8 cellular contexts compared by ENCODE assay signal in the genomic region with DNA sequence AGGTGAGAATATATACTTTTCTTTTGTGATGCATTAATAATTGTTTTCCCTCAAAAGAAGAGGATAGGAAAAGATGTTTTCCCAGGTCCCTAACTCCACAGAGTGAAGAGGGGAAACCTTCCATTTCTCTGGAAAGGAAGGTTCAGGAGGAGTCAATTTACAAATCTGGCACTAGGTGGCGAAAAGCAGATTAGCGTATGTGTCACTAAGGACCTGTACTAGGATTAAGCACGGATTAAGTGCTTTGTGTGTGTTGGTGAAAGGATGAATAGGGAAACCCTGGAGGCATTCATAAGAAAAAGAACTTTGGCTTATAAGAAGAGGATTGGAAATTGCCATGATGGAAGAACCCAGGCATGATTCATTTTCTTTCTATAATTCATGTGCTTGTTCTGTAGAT.
DNase-seq lines count a peak whose midpoint lies in the region; ATAC-seq, FAIRE-seq and TF ChIP-seq lines count a peak whose summit lies in the region.
"Had no signal": no experiment of that assay in that cellular context is flagged by ENCODE, and none has a peak within 500 bp of the region (broad histone marks: within the 10 kb centered on the region; RNA-seq: fewer than 3 reads in every experiment).

No MANE protein-coding gene starts in this region.

- no peaks in the 10 kb centered on the region for H3K36me3 ChIP-seq in brain microvascular endothelial cell (replicated peaks)

- no peaks in the 10 kb centered on the region for H3K9me3 Mint-ChIP-seq in natural killer cell

- no peak overlapping the region for H3K27ac ChIP-seq in brain microvascular endothelial cell

- TF ChIP-seq POLR2A in GM12891 (IDR thresholded peaks at IDR 0.05; ENCODE audit: low read depth, low read length), result no peak

- H3K27me3 ChIP-seq in brain microvascular endothelial cell (replicated peaks), result no peaks in the 10 kb centered on the region

- H3K4me3 Mint-ChIP-seq in natural killer cell, result no peak overlapping the region
- H3K4me3 Mint-ChIP-seq: brain had no signal

- H3K36me3 Mint-ChIP-seq in natural killer cell, result no peaks in the 10 kb centered on the region
- H3K36me3 Mint-ChIP-seq: brain had no signal

- in situ Hi-C loops in brain microvascular endothelial cell (cut with HindIII; ENCODE audit: low pct_ligation_motif_present, low sequenced_read_pairs), result no loop called here

- DNase-seq in GM12891 (ENCODE audit: insufficient read length, low spot score) (no peak), NAMALWA (ENCODE audit: low spot score) (peak; percentile 36), brain microvascular endothelial cell (peak; percentile 5), non-pigmented ciliary epithelial cell (ENCODE audit: low read depth) (peak; percentile 2), NCI-H2196 treated with DMSO at 0.1 percent for 48 hours (lab: John Stamatoyannopoulos, UW; ENCODE audit: unreplicated experiment) (no peak), HK-2 (ENCODE audit: unreplicated experiment) (no peak), natural killer cell (no peak)

- peak; percentile 66 for FAIRE-seq in GM12891 (lab: Jason Lieb, UNC)

- peak; percentile 59 for TF ChIP-seq CTCF in brain microvascular endothelial cell (IDR thresholded peaks at IDR 0.05; ENCODE audit: low read depth, low read length, missing control alignments)
- no peak for TF ChIP-seq CTCF in natural killer cell (IDR thresholded peaks at IDR 0.05)

- H3K27ac Mint-ChIP-seq in natural killer cell, result no peak overlapping the region

- H3K4me3 ChIP-seq in brain microvascular endothelial cell (ENCODE audit: low read depth, low read length), result no peak overlapping the region

- peaks cover 2 to 12% of the 10 kb centered on the region in 2 donors for H3K27me3 Mint-ChIP-seq in natural killer cell (ENCODE audit: low read depth in 2 of 2)

- no peak for ATAC-seq in natural killer cell

- no peaks in the 10 kb centered on the region for H3K4me1 Mint-ChIP-seq in natural killer cell

- intact Hi-C loops in natural killer cell (cut with micrococcal nuclease), result loop anchor here (10.0 kb wide), 1 partner anchor 911 kb away; no protein-coding TSS in a partner anchor

TF ChIP-seq in GM12891, 5 proteins besides CTCF, POLR2A, EP300 and RAD21:
- TF ChIP-seq TAF1 (IDR thresholded peaks at IDR 0.05; ENCODE audit: low read depth, low read length) (no peak), PAX5 (IDR thresholded peaks at IDR 0.05; ENCODE audit: insufficient read depth, low read length, severe bottlenecking) (no peak), POU2F2 (IDR thresholded peaks at IDR 0.05; ENCODE audit: low read depth, low read length) (no peak), SPI1 (IDR thresholded peaks at IDR 0.05; ENCODE audit: low read depth, low read length) (no peak), POLR2AphosphoS5 (IDR thresholded peaks at IDR 0.05; ENCODE audit: low read depth, low read length) (no peak)

Comparison
In these comparisons a context has a peak if more than half of its experiments do, and no peak if none do; other contexts are left out.
1. DNase-seq: peak in NAMALWA (single experiment), brain microvascular endothelial cell (single experiment) and non-pigmented ciliary epithelial cell (single experiment); none in GM12891 (single experiment), NCI-H2196 treated with DMSO at 0.1 percent for 48 hours (single experiment), HK-2 (single experiment) and natural killer cell (single experiment).